ENCODE assay signal across 8 cellular contexts in genomic region chr4:15232725-15233597, GRCh38.
DNase-seq lines count a peak whose midpoint lies in the region; ATAC-seq, FAIRE-seq and TF ChIP-seq lines count a peak whose summit lies in the region.

No MANE protein-coding gene starts in this region.

- H3K79me2 ChIP-seq in hepatocyte: no peaks in the 10 kb centered on the region

- peak overlapping the region; percentile 1 to 52 (median 14) for H3K4me3 Mint-ChIP-seq in CD4-positive, CD25-positive, alpha-beta regulatory T cell
- H3K4me3 Mint-ChIP-seq in activated naive CD8-positive, alpha-beta T cell treated with anti-CD3 and anti-CD28 coated beads for 36 hours: peak overlapping the region; percentile 56

- H3K27me3 Mint-ChIP-seq in CD4-positive, CD25-positive, alpha-beta regulatory T cell: no peaks in the 10 kb centered on the region
- H3K27me3 Mint-ChIP-seq in activated naive CD8-positive, alpha-beta T cell treated with anti-CD3 and anti-CD28 coated beads for 36 hours: no peaks in the 10 kb centered on the region

- H3K4me1 Mint-ChIP-seq in CD4-positive, CD25-positive, alpha-beta regulatory T cell: peaks cover 11 to 30% (median 15%) of the 10 kb centered on the region in 4 donors
- H3K4me1 Mint-ChIP-seq in activated naive CD8-positive, alpha-beta T cell treated with anti-CD3 and anti-CD28 coated beads for 36 hours: peaks cover 32% of the 10 kb centered on the region

- TF ChIP-seq CTCF in hepatocyte (IDR thresholded peaks at IDR 0.05; ENCODE audit: poor library complexity) (no peak), D721Med (IDR thresholded peaks at IDR 0.05; ENCODE audit: insufficient read depth, missing control alignments) (no peak)

- H3K4me2 ChIP-seq in hepatocyte: peak overlapping the region; percentile 11

- H3K27me3 ChIP-seq in CD4-positive, CD25-positive, alpha-beta regulatory T cell (ENCODE audit: control insufficient read depth, insufficient read depth, low read length): no peaks in the 10 kb centered on the region
- no peaks in the 10 kb centered on the region for H3K27me3 ChIP-seq in hepatocyte

- no peaks in the 10 kb centered on the region for H3K36me3 ChIP-seq in CD4-positive, CD25-positive, alpha-beta regulatory T cell (ENCODE audit: control insufficient read depth, insufficient read depth, low read length)
- no peaks in the 10 kb centered on the region for H3K36me3 ChIP-seq in hepatocyte (replicated peaks; ENCODE audit: insufficient read depth, low read depth)

- no peak overlapping the region for H3K27ac ChIP-seq in CD4-positive, CD25-positive, alpha-beta regulatory T cell (ENCODE audit: insufficient read depth, low read length, poor library complexity, severe bottlenecking)
- peak overlapping the region; percentile 49 for H3K27ac ChIP-seq in hepatocyte

- H3K9me2 ChIP-seq in hepatocyte (replicated peaks; ENCODE audit: insufficient read depth): no peaks in the 10 kb centered on the region

- ATAC-seq in CD4-positive, CD25-positive, alpha-beta regulatory T cell (ENCODE audit: low read depth in 2 of 2): no peak
- peak; percentile 30 for ATAC-seq in HG02870 (IDR thresholded peaks at IDR 0.05; ENCODE audit: unreplicated experiment)

- DNase-seq in CD4-positive, CD25-positive, alpha-beta regulatory T cell: peak in 1 of 3 donors; percentile 23
- DNase-seq in activated naive CD8-positive, alpha-beta T cell treated with anti-CD3 and anti-CD28 coated beads for 36 hours: peak; percentile 9
- peak; percentile 25 for DNase-seq in hepatocyte (ENCODE audit: low spot score)
- DNase-seq in superior temporal gyrus (ENCODE audit: extremely low spot score): peak; percentile 61
- no peak for DNase-seq in SIG-M5 treated with dmso at 0.1 percent for 504 hours (lab: John Stamatoyannopoulos, UW; ENCODE audit: unreplicated experiment)
- no peak for DNase-seq in NCI-H2196 treated with DMSO at 0.1 percent for 48 hours (lab: John Stamatoyannopoulos, UW; ENCODE audit: unreplicated experiment)
- DNase-seq in D721Med (ENCODE audit: insufficient read length, low spot score): no peak

- 64% methylated on average over 10 of the region's 10 CpGs for WGBS in hepatocyte (ENCODE audit: low lambda C conversion rate, missing lambda C conversion rate)

- peaks cover 15% of the 10 kb centered on the region for H3K4me1 ChIP-seq in CD4-positive, CD25-positive, alpha-beta regulatory T cell (ENCODE audit: control insufficient read depth, insufficient read depth, low read length, poor library complexity, severe bottlenecking)
- peaks cover 18% of the 10 kb centered on the region for H3K4me1 ChIP-seq in hepatocyte (ENCODE audit: insufficient read depth)

- H3K9me3 Mint-ChIP-seq in CD4-positive, CD25-positive, alpha-beta regulatory T cell: peaks cover 0 to 2% (median 0%) of the 10 kb centered on the region in 7 donors
- H3K9me3 Mint-ChIP-seq in activated naive CD8-positive, alpha-beta T cell treated with anti-CD3 and anti-CD28 coated beads for 36 hours: no peaks in the 10 kb centered on the region

- peak overlapping the region; percentile 63 to 78 (median 78) for H3K27ac Mint-ChIP-seq in CD4-positive, CD25-positive, alpha-beta regulatory T cell
- peak overlapping the region; percentile 80 for H3K27ac Mint-ChIP-seq in activated naive CD8-positive, alpha-beta T cell treated with anti-CD3 and anti-CD28 coated beads for 36 hours

- H3K4me3 ChIP-seq in CD4-positive, CD25-positive, alpha-beta regulatory T cell (ENCODE audit: low read depth, low read length): peak overlapping the region; percentile 50
- H3K4me3 ChIP-seq in hepatocyte: no peak overlapping the region

- FAIRE-seq in D721Med (lab: Jason Lieb, UNC): no peak

- no peaks in the 10 kb centered on the region for H4K20me1 ChIP-seq in hepatocyte (ENCODE audit: insufficient read depth, poor library complexity, severe bottlenecking)

- no peaks in the 10 kb centered on the region for H3K36me3 Mint-ChIP-seq in CD4-positive, CD25-positive, alpha-beta regulatory T cell
- no peaks in the 10 kb centered on the region for H3K36me3 Mint-ChIP-seq in activated naive CD8-positive, alpha-beta T cell treated with anti-CD3 and anti-CD28 coated beads for 36 hours

- H2AFZ ChIP-seq in hepatocyte: no peak overlapping the region

- H3K9me3 ChIP-seq in CD4-positive, CD25-positive, alpha-beta regulatory T cell (ENCODE audit: control insufficient read depth in 2 of 2, low read length in 2 of 2): no peaks in the 10 kb centered on the region
- H3K9me3 ChIP-seq in hepatocyte (ENCODE audit: low read depth): no peaks in the 10 kb centered on the region

Comparison
In these comparisons a context has a peak if more than half of its experiments do, and no peak if none do; other contexts are left out.
1. DNase-seq: peak in activated naive CD8-positive, alpha-beta T cell treated with anti-CD3 and anti-CD28 coated beads for 36 hours (single experiment), hepatocyte (single experiment) and superior temporal gyrus (single experiment); none in SIG-M5 treated with dmso at 0.1 percent for 504 hours (single experiment), NCI-H2196 treated with DMSO at 0.1 percent for 48 hours (single experiment) and D721Med (single experiment).